Comparison of ENCODE assay signal across 5 cellular contexts in genomic region chr2:87677421-87677923, GRCh38.
A peak's percentile ranks its signal among the peaks of the same experiment; 100 is the strongest.
DNase-seq lines count a peak whose midpoint lies in the region; ATAC-seq, FAIRE-seq and TF ChIP-seq lines count a peak whose summit lies in the region.
"Not testable (repeated sequence)": the region's sequence is repeated elsewhere in the genome, so short reads cannot be mapped to it uniquely, and the experiment has no call there.

No MANE protein-coding gene starts in this region.

- H3K4me1 ChIP-seq in endodermal cell (ENCODE audit: control insufficient read depth, insufficient read depth, low read length); pancreas: not testable (repeated sequence)

- not testable (repeated sequence) for TF ChIP-seq CTCF in endodermal cell (conservative IDR thresholded peaks at IDR 0.05); pancreas (IDR thresholded peaks at IDR 0.05)

- H3K4me3 Mint-ChIP-seq in activated CD4-positive, alpha-beta T cell treated with anti-CD3 and anti-CD28 coated beads, Interleukin-2, amount 10 ng/mL, durations not matched to agents 24 days and 14 days; endodermal cell: not testable (repeated sequence)

- FAIRE-seq in HTR-8/SVneo (lab: Jason Lieb, UNC) = peak; percentile 80
- not testable (repeated sequence) for FAIRE-seq in pancreas (lab: Jason Lieb, UNC)

- H3K9me3 ChIP-seq in endodermal cell (ENCODE audit: control insufficient read depth, low read length); pancreas: not testable (repeated sequence)

- H3K36me3 Mint-ChIP-seq in activated CD4-positive, alpha-beta T cell treated with anti-CD3 and anti-CD28 coated beads, Interleukin-2, amount 10 ng/mL, durations not matched to agents 24 days and 14 days (ENCODE audit: low read depth); endodermal cell (ENCODE audit: low read depth): not testable (repeated sequence)

- not testable (repeated sequence) for DNase-seq in HTR-8/SVneo (ENCODE audit: insufficient read length, low spot score); left colon
- DNase-seq in activated CD4-positive, alpha-beta T cell treated with anti-CD3 and anti-CD28 coated beads, Interleukin-2, amount 10 ng/mL, durations not matched to agents 24 days and 14 days = peak; percentile 13
- peak; percentile 10 for DNase-seq in endodermal cell
- DNase-seq in pancreas = peak in 1 of 6 donors; percentile 53

- ATAC-seq in left colon (peak; percentile 94), pancreas (peak; percentile 95 to 97 (median 96))

- not testable (repeated sequence) for H3K27me3 Mint-ChIP-seq in activated CD4-positive, alpha-beta T cell treated with anti-CD3 and anti-CD28 coated beads, Interleukin-2, amount 10 ng/mL, durations not matched to agents 24 days and 14 days; endodermal cell (ENCODE audit: insufficient read depth)

- H3K4me3 ChIP-seq in endodermal cell (ENCODE audit: low read length); pancreas: not testable (repeated sequence)

- H3K4me1 Mint-ChIP-seq in activated CD4-positive, alpha-beta T cell treated with anti-CD3 and anti-CD28 coated beads, Interleukin-2, amount 10 ng/mL, durations not matched to agents 24 days and 14 days; endodermal cell: not testable (repeated sequence)

- not testable (repeated sequence) for H3K9me3 Mint-ChIP-seq in activated CD4-positive, alpha-beta T cell treated with anti-CD3 and anti-CD28 coated beads, Interleukin-2, amount 10 ng/mL, durations not matched to agents 24 days and 14 days; endodermal cell

- H3K9ac ChIP-seq in endodermal cell (ENCODE audit: extremely low read depth, low read length, poor library complexity, severe bottlenecking) = not testable (repeated sequence)

- 100% methylated on average over 1 of the region's 5 CpGs; no CpG with 5 or more reads in 1 of the 2 experiments for WGBS in endodermal cell (ENCODE audit: insufficient coverage in 1 of 2, insufficient read length in 1 of 2), 2 experiments
- 35 to 40% methylated on average over 1 of the region's 5 CpGs for WGBS in pancreas, 2 donors

- not testable (repeated sequence) for H3K27ac ChIP-seq in endodermal cell (ENCODE audit: low read depth, low read length); pancreas

- not testable (repeated sequence) for H3K27ac Mint-ChIP-seq in activated CD4-positive, alpha-beta T cell treated with anti-CD3 and anti-CD28 coated beads, Interleukin-2, amount 10 ng/mL, durations not matched to agents 24 days and 14 days; endodermal cell

- H3K36me3 ChIP-seq in endodermal cell (ENCODE audit: control insufficient read depth, insufficient read depth, low read length); pancreas: not testable (repeated sequence)

- not testable (repeated sequence) for H3K27me3 ChIP-seq in endodermal cell (ENCODE audit: control insufficient read depth, insufficient read depth, low read length, poor library complexity, severe bottlenecking); pancreas

- intact Hi-C loops in activated CD4-positive, alpha-beta T cell treated with anti-CD3 and anti-CD28 coated beads, Interleukin-2, amount 10 ng/mL, durations not matched to agents 24 days and 14 days (cut with micrococcal nuclease); left colon (cut with DNase I, micrococcal nuclease); pancreas (cut with DNase I): not testable (repeated sequence)
